Comparison of ENCODE assay signal across 24 cellular contexts in genomic region chr7:98970031-98970615, GRCh38.
"Had no signal": no experiment of that assay in that cellular context is flagged by ENCODE, and none has a peak within 500 bp of the region (broad histone marks: within the 10 kb centered on the region; RNA-seq: fewer than 3 reads in every experiment).

No MANE protein-coding gene starts in this region.

- H3K4me3 ChIP-seq: esophagus squamous epithelium, heart right ventricle, left lung, prostate gland, right atrium auricular region, stomach, thyroid gland had no signal

- H3K27ac ChIP-seq: esophagus squamous epithelium, heart right ventricle, left lung, neutrophil, prostate gland, right atrium auricular region, stomach, thyroid gland had no signal

- H3K4me1 Mint-ChIP-seq: natural killer cell; stimulated activated naive B cell treated with anti-CD40 and anti-IgM and Interleukin-4, amounts not matched to agents 10 μg/mL and 1 μg/mL and 100 μg/mL, for 72 hours had no signal

- H3K27me3 ChIP-seq: esophagus squamous epithelium, heart right ventricle, left lung, neutrophil, right atrium auricular region, stomach, thyroid gland had no signal

- DNase-seq: cortex of kidney; effector memory CD8-positive, alpha-beta T cell; erythroblast; esophagus squamous epithelium; foreskin melanocyte; glutamatergic neuron; heart right ventricle; hippocampal formation; left cardiac atrium; left lung; mesendoderm; natural killer cell; stimulated activated CD4-positive, alpha-beta T cell treated with anti-CD3 and anti-CD28 coated beads, Interleukin-15, amount 100 ng/mL, for 24 hours; stimulated activated CD4-positive, alpha-beta T cell treated with anti-CD3 and anti-CD28 coated beads, Interleukin-2, amount 100 ng/mL, for 48 hours; stimulated activated naive B cell treated with anti-CD40 and anti-IgM and Interleukin-4, amounts not matched to agents 10 μg/mL and 1 μg/mL and 100 μg/mL, for 72 hours; stomach; thyroid gland; trophoblast cell had no signal

- FAIRE-seq: endometrium, islet of Langerhans had no signal

- H3K4me1 ChIP-seq: left lung, prostate gland, right atrium auricular region, stomach, thyroid gland had no signal

- H3K9me3 ChIP-seq: esophagus squamous epithelium, heart right ventricle, left lung, neutrophil, prostate gland, right atrium auricular region, stomach, thyroid gland had no signal

- H3K27me3 Mint-ChIP-seq: effector memory CD8-positive, alpha-beta T cell; stimulated activated naive B cell treated with anti-CD40 and anti-IgM and Interleukin-4, amounts not matched to agents 10 μg/mL and 1 μg/mL and 100 μg/mL, for 72 hours had no signal

- ATAC-seq: effector memory CD8-positive, alpha-beta T cell; heart right ventricle; left cardiac atrium; left lung; natural killer cell; sciatic nerve; stimulated activated naive B cell treated with anti-CD40 and anti-IgM and Interleukin-4, amounts not matched to agents 10 μg/mL and 1 μg/mL and 100 μg/mL, for 72 hours had no signal

- H3K9me3 Mint-ChIP-seq: effector memory CD8-positive, alpha-beta T cell; natural killer cell; stimulated activated naive B cell treated with anti-CD40 and anti-IgM and Interleukin-4, amounts not matched to agents 10 μg/mL and 1 μg/mL and 100 μg/mL, for 72 hours had no signal

- H3K4me3 Mint-ChIP-seq: effector memory CD8-positive, alpha-beta T cell; natural killer cell; stimulated activated naive B cell treated with anti-CD40 and anti-IgM and Interleukin-4, amounts not matched to agents 10 μg/mL and 1 μg/mL and 100 μg/mL, for 72 hours had no signal

- H3K27ac Mint-ChIP-seq: natural killer cell had no signal
